ENCODE assay signal across 8 cellular contexts in the genomic region with DNA sequence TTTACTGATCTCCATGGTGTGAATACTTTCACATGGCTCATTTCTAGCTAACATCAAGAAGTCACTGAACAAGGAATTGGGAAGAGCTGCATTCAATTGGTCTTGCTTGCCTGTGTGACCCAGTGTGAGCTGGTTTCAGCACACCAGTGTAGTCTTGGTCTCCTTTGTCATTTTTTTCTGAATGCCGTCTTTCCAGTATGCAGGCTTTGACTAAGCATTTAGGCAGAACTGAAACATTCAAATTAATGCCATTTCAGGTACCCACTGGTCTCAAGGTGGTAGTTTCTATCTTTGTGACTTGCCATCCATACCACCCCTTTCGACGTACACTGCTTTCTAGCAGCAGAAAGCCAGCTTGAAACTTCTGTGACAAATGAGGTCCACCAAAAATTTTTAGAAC.
A peak's percentile ranks its signal among the peaks of the same experiment; 100 is the strongest.
DNase-seq lines count a peak whose midpoint lies in the region; ATAC-seq and TF ChIP-seq lines count a peak whose summit lies in the region.

No MANE protein-coding gene starts in this region.

- no peak overlapping the region for H3K4me3 Mint-ChIP-seq in Calu3 (ENCODE audit: low read depth, unreplicated experiment)

- H3K36me3 Mint-ChIP-seq in Calu3 (ENCODE audit: insufficient read depth, unreplicated experiment): no peaks in the 10 kb centered on the region

- DNase-seq in kidney tubule cell (ENCODE audit: low spot score): peak; percentile 38
- no peak for DNase-seq in posterior cingulate gyrus
- DNase-seq in amniotic stem cell (lab: John Stamatoyannopoulos, UW): no peak
- no peak for DNase-seq in foreskin fibroblast
- no peak for DNase-seq in Calu3

- intact Hi-C loops in posterior cingulate gyrus (cut with DNase I) (no loop called here), Calu3 (cut with micrococcal nuclease; ENCODE audit: unreplicated experiment) (no loop called here)

- CTCF ChIA-PET in Calu3 (lab: Charles Lee): interaction anchor here (0.6 kb wide), 1 partner anchor 9 kb away, joined by 4 read pairs; no protein-coding TSS in a partner anchor

- H3K4me1 Mint-ChIP-seq in Calu3 (ENCODE audit: low read depth, unreplicated experiment): peaks cover 34% of the 10 kb centered on the region

- ATAC-seq in GM18511 (IDR thresholded peaks at IDR 0.05; ENCODE audit: unreplicated experiment): peak; percentile 88
- ATAC-seq in GM21423 (IDR thresholded peaks at IDR 0.05; ENCODE audit: unreplicated experiment): peak; percentile 85
- peak; percentile 93 for ATAC-seq in HG03432 (IDR thresholded peaks at IDR 0.05; ENCODE audit: unreplicated experiment)

- no peaks in the 10 kb centered on the region for H3K9me3 Mint-ChIP-seq in Calu3 (ENCODE audit: low read depth, unreplicated experiment)

- no peak overlapping the region for H3K4me3 ChIP-seq in foreskin fibroblast (ENCODE audit: low read depth in 1 of 2, low read length in 2 of 2)

- no TSS peak for BruUV-seq in Calu3 (replicated peaks; lab: Mats Ljungman, UMichigan)

- no peak for TF ChIP-seq CTCF in foreskin fibroblast (IDR thresholded peaks at IDR 0.05; ENCODE audit: low read depth, low read length)
- no peak for TF ChIP-seq CTCF in Calu3 (IDR thresholded peaks at IDR 0.05; ENCODE audit: unreplicated experiment)

- no peak overlapping the region for H3K27ac Mint-ChIP-seq in Calu3 (ENCODE audit: unreplicated experiment)

- no peaks in the 10 kb centered on the region for H3K27me3 Mint-ChIP-seq in Calu3 (ENCODE audit: unreplicated experiment)
